1 cellular context compared by ENCODE assay signal in genomic region chr17:63440127-63440769, GRCh38.
TF ChIP-seq lines count a peak whose summit lies in the region.

No MANE protein-coding gene starts in this region.

TF ChIP-seq in H1, 55 proteins besides CTCF, POLR2A, EP300 and RAD21:
- TF ChIP-seq RBBP5 (IDR thresholded peaks at IDR 0.05; ENCODE audit: borderline replicate concordance, low read depth, low read length) (no peak), TAF7 (optimal IDR thresholded peaks at IDR 0.05; ENCODE audit: borderline replicate concordance, low read depth, low read length) (no peak), TAF1 (IDR thresholded peaks at IDR 0.05; ENCODE audit: low read depth, low read length) (no peak), CBX5 (IDR thresholded peaks at IDR 0.05; ENCODE audit: low read depth, low read length) (no peak), JUN (IDR thresholded peaks at IDR 0.05; ENCODE audit: low read depth, low read length) (no peak), TCF12 (IDR thresholded peaks at IDR 0.05; ENCODE audit: low read depth, low read length) (no peak)
